15 cellular contexts compared by ENCODE assay signal in the genomic region with DNA sequence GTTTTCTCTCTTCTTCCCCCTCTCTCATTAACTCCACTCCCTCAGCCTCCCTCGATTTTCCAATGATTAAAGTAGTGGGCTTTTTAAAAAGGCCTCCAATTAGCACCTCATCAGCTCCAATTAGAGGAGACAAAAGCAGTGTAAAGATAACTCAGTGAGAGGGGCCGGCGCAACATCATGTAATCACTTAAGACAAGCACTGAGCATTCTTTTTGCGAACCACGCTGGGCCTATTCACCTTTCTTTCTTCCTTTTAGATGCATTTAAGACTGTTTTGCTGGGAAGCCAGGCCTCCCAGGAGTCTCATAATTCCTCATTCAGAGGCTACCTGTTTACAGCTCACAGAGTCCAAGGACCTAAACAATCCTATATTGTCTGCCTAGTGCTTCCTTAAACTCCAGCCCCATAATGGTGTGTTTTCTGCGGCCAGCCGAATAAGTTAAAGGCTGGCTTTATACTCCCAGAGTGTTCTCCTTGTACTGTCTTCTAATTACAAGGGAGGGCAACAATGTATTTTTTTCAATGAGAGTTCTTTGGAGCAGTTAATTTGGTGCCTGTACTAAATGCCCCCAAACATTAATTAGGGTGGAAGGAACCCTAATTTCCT.
"Had no signal": no experiment of that assay in that cellular context is flagged by ENCODE, and none has a peak within 500 bp of the region (broad histone marks: within the 10 kb centered on the region; RNA-seq: fewer than 3 reads in every experiment).

No MANE protein-coding gene starts in this region.

- H3K4me1 Mint-ChIP-seq: activated CD4-positive, alpha-beta memory T cell treated with anti-CD3 and anti-CD28 coated beads, Interleukin-2, amount 10 ng/mL, durations not matched to agents 7 days and 5 days; activated naive CD8-positive, alpha-beta T cell treated with anti-CD3 and anti-CD28 coated beads, Interleukin-2, amount 10 ng/mL, durations not matched to agents 7 days and 5 days; memory B cell had no signal

- H3K36me3 Mint-ChIP-seq: activated naive CD8-positive, alpha-beta T cell treated with anti-CD3 and anti-CD28 coated beads, Interleukin-2, amount 10 ng/mL, durations not matched to agents 7 days and 5 days; memory B cell; natural killer cell treated with Interleukin-12 subunit alpha and Interleukin-12 subunit beta and Interleukin-15 and Interleukin-18, amount 100 ng/mL, for 72 hours had no signal

- DNase-seq: activated CD4-positive, alpha-beta memory T cell treated with anti-CD3 and anti-CD28 coated beads, Interleukin-2, amount 10 ng/mL, durations not matched to agents 7 days and 5 days; activated gamma-delta T cell treated with Interleukin-2 at 50 U/mL for 16 hours; activated naive CD8-positive, alpha-beta T cell treated with anti-CD3 and anti-CD28 coated beads, Interleukin-2, amount 10 ng/mL, durations not matched to agents 7 days and 5 days; activated T-cell treated with anti-CD3 and anti-CD28 coated beads, Interleukin-2, amount 50 U/mL, for 48 hours; dorsolateral prefrontal cortex; foreskin melanocyte; heart right ventricle; left ventricle myocardium inferior; stimulated activated CD4-positive, alpha-beta T cell treated with anti-CD3 and anti-CD28 coated beads, Interleukin-2, amount 100 ng/mL, for 48 hours; stimulated activated CD8-positive, alpha-beta memory T cell treated with anti-CD3 and anti-CD28 coated beads, Interleukin-4, amount 100 ng/mL, for 48 hours; stimulated activated naive CD8-positive, alpha-beta T cell treated with anti-CD3 and anti-CD28 coated beads, Interleukin-15, Interleukin-2, amounts not matched to agents 100 U/mL and 50 U/mL, for 24 hours; upper lobe of right lung had no signal

- H3K4me3 Mint-ChIP-seq: activated CD4-positive, alpha-beta memory T cell treated with anti-CD3 and anti-CD28 coated beads, Interleukin-2, amount 10 ng/mL, durations not matched to agents 7 days and 5 days; activated naive CD8-positive, alpha-beta T cell treated with anti-CD3 and anti-CD28 coated beads, Interleukin-2, amount 10 ng/mL, durations not matched to agents 7 days and 5 days; memory B cell; natural killer cell treated with Interleukin-12 subunit alpha and Interleukin-12 subunit beta and Interleukin-15 and Interleukin-18, amount 100 ng/mL, for 72 hours had no signal

- ATAC-seq: heart right ventricle; natural killer cell treated with Interleukin-12 subunit alpha and Interleukin-12 subunit beta and Interleukin-15 and Interleukin-18, amount 100 ng/mL, for 72 hours; stimulated activated naive CD8-positive, alpha-beta T cell treated with anti-CD3 and anti-CD28 coated beads, Interleukin-15, Interleukin-2, amounts not matched to agents 100 U/mL and 50 U/mL, for 24 hours; upper lobe of right lung had no signal

- H3K27ac Mint-ChIP-seq: activated CD4-positive, alpha-beta memory T cell treated with anti-CD3 and anti-CD28 coated beads, Interleukin-2, amount 10 ng/mL, durations not matched to agents 7 days and 5 days; activated naive CD8-positive, alpha-beta T cell treated with anti-CD3 and anti-CD28 coated beads, Interleukin-2, amount 10 ng/mL, durations not matched to agents 7 days and 5 days; memory B cell; natural killer cell treated with Interleukin-12 subunit alpha and Interleukin-12 subunit beta and Interleukin-15 and Interleukin-18, amount 100 ng/mL, for 72 hours had no signal

- H3K9me3 Mint-ChIP-seq: activated CD4-positive, alpha-beta memory T cell treated with anti-CD3 and anti-CD28 coated beads, Interleukin-2, amount 10 ng/mL, durations not matched to agents 7 days and 5 days; activated naive CD8-positive, alpha-beta T cell treated with anti-CD3 and anti-CD28 coated beads, Interleukin-2, amount 10 ng/mL, durations not matched to agents 7 days and 5 days; memory B cell; natural killer cell treated with Interleukin-12 subunit alpha and Interleukin-12 subunit beta and Interleukin-15 and Interleukin-18, amount 100 ng/mL, for 72 hours had no signal

- H3K9me3 ChIP-seq: heart right ventricle, left ventricle myocardium inferior, suprapubic skin, upper lobe of right lung had no signal
